ENCODE assay signal across 7 cellular contexts in genomic region chr3:56681963-56682457, GRCh38. TPM values are rescaled to one million over a fixed set of nuclear protein-coding genes. Genes with fewer than 3 reads are reported as not detected.
DNase-seq lines count a peak whose midpoint lies in the region; ATAC-seq, FAIRE-seq and TF ChIP-seq lines count a peak whose summit lies in the region.

No MANE protein-coding gene starts in this region.

- no peak for ATAC-seq in foreskin keratinocyte
- no peak for ATAC-seq in GM21423 (IDR thresholded peaks at IDR 0.05; ENCODE audit: unreplicated experiment)

- H3K4me3 ChIP-seq in SJCRH30 (peak overlapping the region; percentile 91), skeletal muscle satellite cell (ENCODE audit: low read length) (peak overlapping the region; percentile 84)

- H3K36me3 ChIP-seq in SJCRH30 (peaks cover 14% of the 10 kb centered on the region), skeletal muscle satellite cell (ENCODE audit: insufficient read depth, low read length) (peaks cover 9% of the 10 kb centered on the region)

- no peak for DNase-seq in H54 (ENCODE audit: insufficient read length, low spot score)
- DNase-seq in SJCRH30 = no peak
- DNase-seq in foreskin keratinocyte = no peak
- no peak for DNase-seq in RPMI8226
- no peak for DNase-seq in germinal center (ENCODE audit: low spot score)

- H3K9me3 ChIP-seq in SJCRH30 (replicated peaks) (peaks cover 4% of the 10 kb centered on the region; the same call in 1 of the 2 replicates), skeletal muscle satellite cell (replicated peaks; ENCODE audit: low read length) (peaks cover 4% of the 10 kb centered on the region)

- H3K9ac ChIP-seq in skeletal muscle satellite cell (ENCODE audit: low read depth, low read length) = peak overlapping the region; percentile 94

- TF ChIP-seq POLR2A in H54 (IDR thresholded peaks at IDR 0.05; ENCODE audit: low read depth, low read length) = no peak

- no peaks in the 10 kb centered on the region for H3K27me3 ChIP-seq in SJCRH30
- H3K27me3 ChIP-seq in foreskin keratinocyte = no peaks in the 10 kb centered on the region
- H3K27me3 ChIP-seq in skeletal muscle satellite cell (ENCODE audit: control insufficient read depth, insufficient read depth, low read length) = no peaks in the 10 kb centered on the region

- H3K27ac ChIP-seq in SJCRH30 = peak overlapping the region; percentile 97
- peak overlapping the region; percentile 97 for H3K27ac ChIP-seq in foreskin keratinocyte

- peak overlapping the region; percentile 87 for H3K4me2 ChIP-seq in skeletal muscle satellite cell (ENCODE audit: low read length)

- peak; percentile 43 for FAIRE-seq in H54 (lab: Jason Lieb, UNC)

- no peak for TF ChIP-seq CTCF in foreskin keratinocyte (conservative IDR thresholded peaks at IDR 0.05)

- H3K4me1 ChIP-seq in SJCRH30 = no peaks in the 10 kb centered on the region
- H3K4me1 ChIP-seq in foreskin keratinocyte = peaks cover 12% of the 10 kb centered on the region
- peaks cover 16% of the 10 kb centered on the region for H3K4me1 ChIP-seq in skeletal muscle satellite cell (ENCODE audit: control insufficient read depth, insufficient read depth, low read length)

RNA-seq across cellular contexts. Expression of gene TASOR, which starts 1.1 kb away (rescaled TPM):
- 56.7 and 63.4 TPM in 2 replicates for total RNA-seq in SJCRH30 (2014; rRNA removed; shearing (Covaris generic))
- total RNA-seq in foreskin keratinocyte = 50.5 and 57.7 TPM in 2 replicates
- 16.6 and 21.3 TPM in 2 replicates for polyA plus RNA-seq in foreskin keratinocyte
- total RNA-seq in skeletal muscle satellite cell (2012; rRNA removed) = 37.6 and 38.0 TPM in 2 replicates
